In the genomic region with DNA sequence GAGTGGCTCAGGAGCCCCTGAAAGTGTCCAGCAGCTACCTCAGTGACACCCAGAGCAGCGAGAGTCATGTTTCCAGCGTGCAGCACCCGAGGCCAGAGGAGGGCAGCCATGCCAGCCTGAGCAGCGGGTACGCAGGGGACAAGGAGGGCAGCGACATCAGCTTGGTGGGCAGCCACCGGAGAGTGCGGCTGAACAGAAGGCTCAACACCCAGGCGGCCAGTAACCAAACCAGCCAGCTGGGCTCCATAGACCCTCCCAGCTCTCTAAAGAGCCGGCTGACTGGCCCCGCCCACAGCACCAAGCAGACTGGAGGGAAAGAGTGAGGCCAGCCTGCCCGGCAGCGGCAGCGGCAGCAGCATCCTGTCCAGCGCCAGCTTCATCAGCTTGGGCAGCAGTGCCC, we compare ENCODE assay signal across 23 cellular contexts. TPM values are rescaled to one million over a fixed set of nuclear protein-coding genes. Genes with fewer than 3 reads are reported as not detected.
DNase-seq lines count a peak whose midpoint lies in the region; ATAC-seq, FAIRE-seq and TF ChIP-seq lines count a peak whose summit lies in the region.
"Had no signal": no experiment of that assay in that cellular context is flagged by ENCODE, and none has a peak within 500 bp of the region (broad histone marks: within the 10 kb centered on the region; RNA-seq: fewer than 3 reads in every experiment).

No MANE protein-coding gene starts in this region.

- H3K14ac ChIP-seq in H1 (ENCODE audit: insufficient read length), result no peak overlapping the region

- H4K5ac ChIP-seq in H1 (ENCODE audit: insufficient read length, low read depth, low read length), result no peak overlapping the region

- TF ChIP-seq CTCF in H1 (IDR thresholded peaks at IDR 0.05; ENCODE audit: control extremely low read depth in 1 of 3, insufficient read depth in 1 of 3, low read depth in 1 of 3, low read length in 3 of 3), result no peak

- TF ChIP-seq EP300 in H1 (IDR thresholded peaks at IDR 0.05; ENCODE audit: borderline replicate concordance in 1 of 2, low read depth in 2 of 2, low read length in 2 of 2), result no peak

- no peak overlapping the region for H3K27ac ChIP-seq in H1 (ENCODE audit: low read depth, low read length)
- H3K27ac ChIP-seq: BLaER1 treated with 17β-estradiol and CSF1 and Interleukin-3, amounts not matched to agents 10 nM and 100 nM; SJCRH30; tibial artery had no signal

- H3K4me2 ChIP-seq in H1 (ENCODE audit: insufficient read depth in 1 of 2, low read depth in 2 of 2, low read length in 2 of 2), result no peak overlapping the region
- H3K4me2 ChIP-seq: BLaER1 treated with 17β-estradiol and CSF1 and Interleukin-3, amounts not matched to agents 10 nM and 100 nM had no signal

- DNase-seq in NCI-H1092 treated with DMSO at 0.1 percent for 48 hours (lab: John Stamatoyannopoulos, UW) (peak; percentile 9), NCI-H1092 (lab: John Stamatoyannopoulos, UW) (no peak), NCI-H2227 (lab: John Stamatoyannopoulos, UW; ENCODE audit: unreplicated experiment) (peak; percentile 49), H1 (ENCODE audit: low read depth in 1 of 2, low spot score in 2 of 2) (peak in 1 of 2 experiments; percentile 63), HUDEP-2 (lab: John Stamatoyannopoulos, UW; ENCODE audit: unreplicated experiment in 76 of 76) (no peak), COLO829 (ENCODE audit: low spot score) (no peak)
- DNase-seq: 8988T; activated CD4-positive, alpha-beta T cell treated with anti-CD3 and anti-CD28 coated beads for 1 hour; activated effector memory CD4-positive, alpha-beta T cell treated with anti-CD3 and anti-CD28 coated beads, Interleukin-2, amount 50 U/mL, for 16 hours; amniotic stem cell; DMS79; NCI-H1417 treated with DMSO at 0.1 percent for 48 hours; SJCRH30 had no signal

- H2BK120ac ChIP-seq in H1 (replicated peaks; ENCODE audit: low read depth, low read length), result no peak overlapping the region

- H2BK5ac ChIP-seq in H1 (ENCODE audit: low read depth, low read length), result no peak overlapping the region

- peak overlapping the region; percentile 84; the same call in 1 of the 2 replicates for H2BK12ac ChIP-seq in H1 (ENCODE audit: low read depth, low read length)

- POLR2A ChIA-PET in H1 (lab: Charles Lee; ENCODE audit: partially characterized antibody), result no interaction called here

- H2AK5ac ChIP-seq in H1 (ENCODE audit: low read depth, low read length), result no peak overlapping the region

- no peaks in the 10 kb centered on the region for H3K36me3 ChIP-seq in H1 (ENCODE audit: control insufficient read depth in 2 of 4, insufficient read depth in 4 of 4, low read length in 3 of 4)
- no peaks in the 10 kb centered on the region for H3K36me3 ChIP-seq in neuron (ENCODE audit: insufficient read depth, low read length)
- H3K36me3 ChIP-seq: BLaER1 treated with 17β-estradiol and CSF1 and Interleukin-3, amounts not matched to agents 10 nM and 100 nM; SJCRH30; tibial artery had no signal

- no peaks in the 10 kb centered on the region for H3K79me1 ChIP-seq in H1 (ENCODE audit: low read depth, low read length)

- no peak for TF ChIP-seq POLR2A in H1 (IDR thresholded peaks at IDR 0.05; ENCODE audit: control extremely low read depth in 1 of 2, low read depth in 2 of 2, low read length in 2 of 2)

- H3K56ac ChIP-seq in H1 (replicated peaks; ENCODE audit: insufficient read length, low read depth, low read length), result no peak overlapping the region

- CTCF ChIA-PET in H1 (lab: Charles Lee; ENCODE audit: partially characterized antibody), result interaction anchor here (0.9 kb wide), 1 partner anchor 104 kb away, joined by 3 read pairs; no protein-coding TSS in a partner anchor

- no peaks in the 10 kb centered on the region for H4K20me1 ChIP-seq in H1 (replicated peaks in 1 of 2; ENCODE audit: control insufficient read depth in 1 of 2, insufficient read depth in 2 of 2, low read length in 2 of 2)
- H4K20me1 ChIP-seq: BLaER1 treated with 17β-estradiol and CSF1 and Interleukin-3, amounts not matched to agents 10 nM and 100 nM had no signal

- no peak overlapping the region for H3K23ac ChIP-seq in H1 (ENCODE audit: insufficient read length)

- H3K4me3 ChIP-seq in H1 (ENCODE audit: extremely low read depth in 1 of 4, insufficient read depth in 2 of 4, low read depth in 3 of 4, low read length in 4 of 4) (no peak overlapping the region; a peak in 1 of 8 replicates), neuron (ENCODE audit: low read length) (no peak overlapping the region)
- H3K4me3 ChIP-seq: BLaER1 treated with 17β-estradiol and CSF1 and Interleukin-3, amounts not matched to agents 10 nM and 100 nM; SJCRH30; tibial artery had no signal

- H3K9me3 ChIP-seq in H1 (ENCODE audit: insufficient read depth in 2 of 2, low read depth in 1 of 2, low read length in 1 of 2) (no peaks in the 10 kb centered on the region), neuron (ENCODE audit: low read length) (no peaks in the 10 kb centered on the region)
- H3K9me3 ChIP-seq: SJCRH30 had no signal

- H2AFZ ChIP-seq in H1 (ENCODE audit: low read length) (peak overlapping the region; percentile 78), neuron (ENCODE audit: low read depth, low read length) (peak overlapping the region; percentile 37)

- no peak for ATAC-seq in GM21360 (IDR thresholded peaks at IDR 0.05; ENCODE audit: unreplicated experiment)
- ATAC-seq: stimulated activated memory B cell treated with anti-CD40 and anti-IgM and Interleukin-4, amounts not matched to agents 10 μg/mL and 1 μg/mL and 100 μg/mL, for 72 hours had no signal

- 72% methylated on average over 14 of the region's 15 CpGs; no CpG with 5 or more reads in 1 of the 2 experiments for WGBS in H1 (ENCODE audit: extremely low coverage in 1 of 2, insufficient coverage in 1 of 2, insufficient read length in 1 of 2, insufficient replicate concordance in 2 of 2, low coverage in 1 of 2, low lambda C conversion rate in 2 of 2, missing lambda C conversion rate in 1 of 2), 2 experiments

- no peak overlapping the region for H4K91ac ChIP-seq in H1 (replicated peaks; ENCODE audit: insufficient read length, low read length)

- no peaks in the 10 kb centered on the region; a peak in 1 of 7 replicates for H3K27me3 ChIP-seq in H1 (replicated peaks in 1 of 4; ENCODE audit: control insufficient read depth in 3 of 4, extremely low read depth in 1 of 4, insufficient read depth in 3 of 4, low read length in 3 of 4)
- peaks cover 4% of the 10 kb centered on the region for H3K27me3 ChIP-seq in neuron (ENCODE audit: insufficient read depth, low read length)
- H3K27me3 ChIP-seq: BLaER1 treated with 17β-estradiol and CSF1 and Interleukin-3, amounts not matched to agents 10 nM and 100 nM; SJCRH30 had no signal

- no peaks in the 10 kb centered on the region for H3K23me2 ChIP-seq in H1 (ENCODE audit: low read depth, low read length)

- peak overlapping the region; percentile 12 for H4K8ac ChIP-seq in H1 (ENCODE audit: extremely low read depth, insufficient read depth, low read length)

- no peak for FAIRE-seq in H1 (lab: Jason Lieb, UNC)
- FAIRE-seq: endometrium had no signal

- H3K4me1 ChIP-seq in H1 (replicated peaks in 1 of 4; ENCODE audit: control insufficient read depth in 3 of 4, insufficient read depth in 4 of 4, low read length in 3 of 4), result peaks cover 0 to 9% (median 5%) of the 10 kb centered on the region in 4 experiments; a peak in 3 of 7 replicates
- H3K4me1 ChIP-seq in neuron (ENCODE audit: insufficient read depth, low read length), result peaks cover 17% of the 10 kb centered on the region
- H3K4me1 ChIP-seq: BLaER1 treated with 17β-estradiol and CSF1 and Interleukin-3, amounts not matched to agents 10 nM and 100 nM; SJCRH30; tibial artery had no signal

- no peak for TF ChIP-seq RAD21 in H1 (IDR thresholded peaks at IDR 0.05 in 1 of 2, conservative IDR thresholded peaks at IDR 0.05 in 1 of 2; ENCODE audit: low read depth in 2 of 2, low read length in 2 of 2)

- no peaks in the 10 kb centered on the region for H3K79me2 ChIP-seq in H1 (ENCODE audit: control insufficient read depth in 1 of 2, insufficient read depth in 2 of 2, low read length in 2 of 2)

- no peak overlapping the region for H2BK20ac ChIP-seq in H1 (ENCODE audit: low read length)

- no peak overlapping the region for H3K4ac ChIP-seq in H1 (replicated peaks; ENCODE audit: insufficient read length, low read depth, low read length)

- no peak overlapping the region for H3K9ac ChIP-seq in H1 (replicated peaks in 1 of 4; ENCODE audit: extremely low read depth in 1 of 4, low read depth in 3 of 4, low read length in 3 of 4)
- H3K9ac ChIP-seq: BLaER1 treated with 17β-estradiol and CSF1 and Interleukin-3, amounts not matched to agents 10 nM and 100 nM had no signal

- peak overlapping the region; percentile 29; the same call in 1 of the 2 replicates for H2BK15ac ChIP-seq in H1 (ENCODE audit: low read length)

- H3K18ac ChIP-seq in H1 (ENCODE audit: extremely low read depth, low read length), result peak overlapping the region; percentile 71; the same call in 1 of the 2 replicates

TF ChIP-seq in H1, 55 proteins besides CTCF, POLR2A, EP300 and RAD21 (continues in another document):
- TF ChIP-seq KDM5A (IDR thresholded peaks at IDR 0.05; ENCODE audit: low read length) (no peak), HDAC6 (IDR thresholded peaks at IDR 0.05; ENCODE audit: low read depth, low read length) (no peak), HDAC2 (IDR thresholded peaks at IDR 0.05; ENCODE audit: borderline replicate concordance in 1 of 2, low read depth in 2 of 2, low read length in 2 of 2) (no peak), ASH2L (IDR thresholded peaks at IDR 0.05; ENCODE audit: low read length) (no peak), MAFK (IDR thresholded peaks at IDR 0.05; ENCODE audit: low read depth, low read length) (no peak), TAF1 (IDR thresholded peaks at IDR 0.05; ENCODE audit: low read depth, low read length) (no peak), POLR2AphosphoS5 (IDR thresholded peaks at IDR 0.05; ENCODE audit: low read depth, low read length) (no peak)
- TF ChIP-seq, protein P1, sequence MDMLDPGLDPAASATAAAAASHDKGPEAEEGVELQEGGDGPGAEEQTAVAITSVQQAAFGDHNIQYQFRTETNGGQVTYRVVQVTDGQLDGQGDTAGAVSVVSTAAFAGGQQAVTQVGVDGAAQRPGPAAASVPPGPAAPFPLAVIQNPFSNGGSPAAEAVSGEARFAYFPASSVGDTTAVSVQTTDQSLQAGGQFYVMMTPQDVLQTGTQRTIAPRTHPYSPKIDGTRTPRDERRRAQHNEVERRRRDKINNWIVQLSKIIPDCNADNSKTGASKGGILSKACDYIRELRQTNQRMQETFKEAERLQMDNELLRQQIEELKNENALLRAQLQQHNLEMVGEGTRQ (IDR thresholded peaks at IDR 0.05; ENCODE audit: low read length), result no peak

RNA-seq across cellular contexts. Expression of a gene that starts 0.4 kb away (rescaled TPM):
- not detected in 2 replicates for total RNA-seq in H1 (2021; fragmentation: NEBNext Ultra II Directional; extraction: Animal tissue kit (Norgen Biotek cat#: 25700))
- not detected in 2 replicates for polyA plus RNA-seq in H1 (2011; rRNA removed)
- polyA plus RNA-seq in H1 (2011; cell fraction: cytosol; rRNA removed), result not detected
- not detected for polyA plus RNA-seq in H1 (2011; cell fraction: nucleus; rRNA removed)
- not detected in 4 replicates for polyA plus RNA-seq in H1 (2012, experiment 1 of 2)
- polyA plus RNA-seq in H1 (2012, experiment 2 of 2), result not detected
- polyA plus RNA-seq in H1 (2013, experiment 1 of 2), result not detected
- not detected for polyA plus RNA-seq in H1 (2013, experiment 2 of 2)
- polyA minus RNA-seq in H1 (2011; rRNA and poly(A)+ RNA removed), result 0.10 TPM in 1 of 2 replicates, not detected in the other
- not detected for polyA minus RNA-seq in H1 (2011; cell fraction: cytosol; rRNA and poly(A)+ RNA removed)
- not detected for polyA minus RNA-seq in H1 (2011; cell fraction: nucleus; rRNA and poly(A)+ RNA removed)
- total RNA-seq: cerebellum, LHCN-M2, liver, progenitor cell of endocrine pancreas, SJCRH30 had no signal
- polyA plus RNA-seq: liver had no signal

Comparison
In these comparisons a context has a peak if more than half of its experiments do, and no peak if none do; other contexts are left out.
1. DNase-seq: peak in NCI-H1092 treated with DMSO at 0.1 percent for 48 hours (single experiment) and NCI-H2227 (single experiment); none in NCI-H1092 (single experiment), HUDEP-2 (0 of 76) and COLO829 (single experiment).